Comparison of ENCODE assay signal across 10 cellular contexts in genomic region chr2:64700133-64700809, GRCh38. TPM values are rescaled to one million over a fixed set of nuclear protein-coding genes. Genes with fewer than 3 reads are reported as not detected.
A peak's percentile ranks its signal among the peaks of the same experiment; 100 is the strongest.
DNase-seq lines count a peak whose midpoint lies in the region; ATAC-seq and TF ChIP-seq lines count a peak whose summit lies in the region.
"Had no signal": no experiment of that assay in that cellular context is flagged by ENCODE, and none has a peak within 500 bp of the region (broad histone marks: within the 10 kb centered on the region; RNA-seq: fewer than 3 reads in every experiment).

No MANE protein-coding gene starts in this region.

- H3K4me1 ChIP-seq in esophagus muscularis mucosa (peaks cover 0 to 4% (median 1%) of the 10 kb centered on the region in 4 donors), spleen (peaks cover 0 to 56% (median 42%) of the 10 kb centered on the region in 6 donors)

- peak; percentile 45 for ATAC-seq in GM19455 (IDR thresholded peaks at IDR 0.05; ENCODE audit: unreplicated experiment)
- ATAC-seq in HG03108 (IDR thresholded peaks at IDR 0.05; ENCODE audit: unreplicated experiment): no peak

- H3K27ac ChIP-seq in esophagus muscularis mucosa (replicated peaks in 1 of 4): no peak overlapping the region
- peak overlapping the region in 3 of 8 donors; percentile 39 to 54 (median 41) for H3K27ac ChIP-seq in spleen

- no peak for TF ChIP-seq EP300 in esophagus muscularis mucosa (IDR thresholded peaks at IDR 0.05)

- 97% methylated on average over 5 of the region's 5 CpGs for WGBS in esophagus muscularis mucosa
- WGBS in spleen, 5 donors: 87 to 95% (median 89%) methylated on average over 5 of the region's 5 CpGs

- intact Hi-C loops in esophagus muscularis mucosa (cut with DNase I): no loop called here
- intact Hi-C loops in spleen (cut with DNase I; ENCODE audit: low total_unique reads): no loop called here

- TF ChIP-seq POLR2A in esophagus muscularis mucosa (IDR thresholded peaks at IDR 0.05; ENCODE audit: low read depth): no peak
- no peak for TF ChIP-seq POLR2A in spleen (IDR thresholded peaks at IDR 0.05)

- H3K9me3 ChIP-seq in esophagus muscularis mucosa (no peaks in the 10 kb centered on the region), spleen (no peaks in the 10 kb centered on the region)

- no peaks in the 10 kb centered on the region for H3K27me3 ChIP-seq in esophagus muscularis mucosa
- H3K27me3 ChIP-seq in spleen (replicated peaks in 1 of 7): no peaks in the 10 kb centered on the region

- TF ChIP-seq CTCF in fibroblast of mammary gland (conservative IDR thresholded peaks at IDR 0.05; ENCODE audit: control insufficient read depth, insufficient read depth, low read depth, low read length) (no peak), esophagus muscularis mucosa (IDR thresholded peaks at IDR 0.05) (no peak), spleen (IDR thresholded peaks at IDR 0.05 in 8 of 11, conservative IDR thresholded peaks at IDR 0.05 in 3 of 11) (peak in 2 of 11 experiments; percentile 2 to 13)

- H3K4me3 ChIP-seq in fibroblast of mammary gland (ENCODE audit: control insufficient read depth, low read depth, low read length) (no peak overlapping the region), esophagus muscularis mucosa (no peak overlapping the region), spleen (no peak overlapping the region)

- H3K36me3 ChIP-seq in esophagus muscularis mucosa (no peaks in the 10 kb centered on the region), spleen (no peaks in the 10 kb centered on the region)

- DNase-seq in GM03348 (ENCODE audit: low spot score) (peak; percentile 51), M059J (ENCODE audit: low read depth) (peak; percentile 32), fibroblast of mammary gland (ENCODE audit: low read depth) (peak; percentile 75), esophagus muscularis mucosa (ENCODE audit: extremely low spot score) (no peak), iPS-NIHi11 (ENCODE audit: low spot score) (no peak), spleen (no peak)
- DNase-seq: GDM1, NCI-H82 had no signal

RNA-seq across cellular contexts. Expression of gene SERTAD2, which starts 46.6 kb away (rescaled TPM):
- 10.0 and 16.9 TPM in 2 replicates for total RNA-seq in M059J (2014; rRNA removed; shearing (Covaris generic))
- total RNA-seq in esophagus muscularis mucosa (10 to 100 TPM; 12.1 to 18.1 (median 14.3) TPM), spleen (10 to 100 TPM; 31.2 to 61.4 (median 43.3) TPM)
- polyA plus RNA-seq in spleen: 10 to 100 TPM; 10.4 to 16.9 (median 13.6) TPM

Comparison
In these comparisons a context has a peak if more than half of its experiments do, and no peak if none do; other contexts are left out.
1. DNase-seq: peak in GM03348 (single experiment), M059J (single experiment) and fibroblast of mammary gland (single experiment); none in esophagus muscularis mucosa (single experiment), iPS-NIHi11 (single experiment) and spleen (single experiment).